15 cellular contexts compared by ENCODE assay signal in genomic region chr1:177413982-177414654, GRCh38.
DNase-seq lines count a peak whose midpoint lies in the region; ATAC-seq lines count a peak whose summit lies in the region.
"Had no signal": no experiment of that assay in that cellular context is flagged by ENCODE, and none has a peak within 500 bp of the region (broad histone marks: within the 10 kb centered on the region; RNA-seq: fewer than 3 reads in every experiment).

No MANE protein-coding gene starts in this region.

- H3K18ac ChIP-seq in mesendoderm (ENCODE audit: low read length), result no peak overlapping the region

- no peak overlapping the region for H2BK15ac ChIP-seq in mesendoderm (replicated peaks; ENCODE audit: low read depth)

- H3K27ac ChIP-seq in mesendoderm (ENCODE audit: low read depth, low read length), result no peak overlapping the region
- H3K27ac ChIP-seq: 22Rv1, GM23248 had no signal

- no peaks in the 10 kb centered on the region for H3K9me3 Mint-ChIP-seq in T-helper 2 cell treated with Interferon-gamma antibody and Interleukin-4, amounts not matched to agents 5 μg/mL and 100 μg/mL, for 36 hours
- H3K9me3 Mint-ChIP-seq: H9 had no signal

- no peak overlapping the region for H3K4ac ChIP-seq in mesendoderm (ENCODE audit: low read depth, low read length)

- H3K27ac Mint-ChIP-seq in T-helper 2 cell treated with Interferon-gamma antibody and Interleukin-4, amounts not matched to agents 5 μg/mL and 100 μg/mL, for 36 hours, result peak overlapping the region; percentile 44
- H3K27ac Mint-ChIP-seq: CD14-positive monocyte; CD8-positive, alpha-beta memory T cell had no signal

- H3K27me3 ChIP-seq in NT2/D1 (ENCODE audit: insufficient read depth, insufficient read length), result no peaks in the 10 kb centered on the region
- no peaks in the 10 kb centered on the region for H3K27me3 ChIP-seq in mesendoderm (ENCODE audit: insufficient read depth, low read length, poor library complexity)
- no peaks in the 10 kb centered on the region; the same call in 1 of the 2 replicates for H3K27me3 ChIP-seq in H7 (ENCODE audit: control insufficient read depth, insufficient read depth, low read length)

- H3K4me1 ChIP-seq in NT2/D1 (ENCODE audit: insufficient read depth, insufficient read length) (no peaks in the 10 kb centered on the region), mesendoderm (ENCODE audit: control insufficient read depth, low read depth, low read length) (no peaks in the 10 kb centered on the region)
- H3K4me1 ChIP-seq: Caco-2 had no signal

- no peaks in the 10 kb centered on the region for H3K79me2 ChIP-seq in mesendoderm (ENCODE audit: control insufficient read depth, insufficient read depth, low read length)

- no peak overlapping the region for H3K4me2 ChIP-seq in mesendoderm (ENCODE audit: low read length)

- no peak overlapping the region for H2BK5ac ChIP-seq in mesendoderm (ENCODE audit: low read length)

- H3K4me3 ChIP-seq in NT2/D1 (ENCODE audit: insufficient read length, low read depth) (no peak overlapping the region), mesendoderm (ENCODE audit: low read length) (no peak overlapping the region), H7 (ENCODE audit: insufficient read depth, low read depth, low read length) (no peak overlapping the region)
- H3K4me3 ChIP-seq: GM23248 had no signal

- H3K9ac ChIP-seq in NT2/D1 (ENCODE audit: insufficient read length, low read depth) (no peak overlapping the region), mesendoderm (ENCODE audit: low read length) (no peak overlapping the region)
- H3K9ac ChIP-seq: GM23248 had no signal

- no peaks in the 10 kb centered on the region for H3K36me3 Mint-ChIP-seq in T-helper 2 cell treated with Interferon-gamma antibody and Interleukin-4, amounts not matched to agents 5 μg/mL and 100 μg/mL, for 36 hours (ENCODE audit: low read depth)
- H3K36me3 Mint-ChIP-seq: CD14-positive monocyte; CD8-positive, alpha-beta memory T cell had no signal

- H3K36me3 ChIP-seq in NT2/D1 (ENCODE audit: insufficient read depth, insufficient read length, low read length), result no peaks in the 10 kb centered on the region
- H3K36me3 ChIP-seq in mesendoderm (ENCODE audit: control insufficient read depth, insufficient read depth, low read length), result no peaks in the 10 kb centered on the region
- H3K36me3 ChIP-seq in H7 (replicated peaks; ENCODE audit: control insufficient read depth, insufficient read depth, low read length), result no peaks in the 10 kb centered on the region

- H2AK5ac ChIP-seq in mesendoderm (ENCODE audit: low read length), result no peak overlapping the region

- H2BK120ac ChIP-seq in mesendoderm (ENCODE audit: low read depth, low read length), result no peak overlapping the region

- no peak overlapping the region for H4K8ac ChIP-seq in mesendoderm (ENCODE audit: low read depth, low read length)

- no peak overlapping the region for H4K5ac ChIP-seq in mesendoderm (ENCODE audit: low read length)

- no peaks in the 10 kb centered on the region for H3K27me3 Mint-ChIP-seq in T-helper 2 cell treated with Interferon-gamma antibody and Interleukin-4, amounts not matched to agents 5 μg/mL and 100 μg/mL, for 36 hours (ENCODE audit: low read depth)
- H3K27me3 Mint-ChIP-seq: CD8-positive, alpha-beta memory T cell had no signal

- no CpG with 5 or more reads among the region's 3 CpGs for WGBS in mesendoderm (ENCODE audit: extremely low coverage, insufficient coverage, low lambda C conversion rate)

- ATAC-seq in HG03460 (IDR thresholded peaks at IDR 0.05; ENCODE audit: unreplicated experiment), result no peak

- H3K4me1 Mint-ChIP-seq in T-helper 2 cell treated with Interferon-gamma antibody and Interleukin-4, amounts not matched to agents 5 μg/mL and 100 μg/mL, for 36 hours (ENCODE audit: low read depth), result no peaks in the 10 kb centered on the region
- H3K4me1 Mint-ChIP-seq: CD14-positive monocyte; CD8-positive, alpha-beta memory T cell had no signal

- H3K4me3 Mint-ChIP-seq in T-helper 2 cell treated with Interferon-gamma antibody and Interleukin-4, amounts not matched to agents 5 μg/mL and 100 μg/mL, for 36 hours, result no peak overlapping the region
- H3K4me3 Mint-ChIP-seq: CD14-positive monocyte; CD8-positive, alpha-beta memory T cell; H9 had no signal

- peaks cover 22% of the 10 kb centered on the region; the same call in 1 of the 2 replicates for H3K9me3 ChIP-seq in NT2/D1 (ENCODE audit: insufficient read depth, low read length)
- H3K9me3 ChIP-seq: Caco-2 had no signal

- no peak for DNase-seq in T-helper 2 cell treated with Interferon-gamma antibody and Interleukin-4, amounts not matched to agents 5 μg/mL and 100 μg/mL, for 36 hours (ENCODE audit: low spot score)
- no peak for DNase-seq in T-helper 2 cell
- peak; percentile 67 for DNase-seq in NT2/D1 (ENCODE audit: low read depth, low spot score)
- DNase-seq in mesendoderm, result peak; percentile 21
- no peak for DNase-seq in HPDE6-E6E7 (ENCODE audit: extremely low spot score)
- no peak for DNase-seq in H7
- DNase-seq: Caco-2; CD8-positive, alpha-beta memory T cell; DND-41; GF-D8; GM23248; H9 had no signal

- H3K79me1 ChIP-seq in mesendoderm (ENCODE audit: low read length), result no peaks in the 10 kb centered on the region

- no peak overlapping the region for H3K56ac ChIP-seq in mesendoderm (ENCODE audit: low read length)

- H3K23ac ChIP-seq in mesendoderm (ENCODE audit: low read length), result no peak overlapping the region

Comparison
In these comparisons a context has a peak if more than half of its experiments do, and no peak if none do; other contexts are left out.
1. DNase-seq: peak in NT2/D1 (single experiment) and mesendoderm (single experiment); none in T-helper 2 cell treated with Interferon-gamma antibody and Interleukin-4, amounts not matched to agents 5 μg/mL and 100 μg/mL, for 36 hours (single experiment), T-helper 2 cell (0 of 5), HPDE6-E6E7 (single experiment) and H7 (single experiment).